In genomic region chr2:19457809-19458208, GRCh38 we compare ENCODE assay signal across 23 cellular contexts.
DNase-seq lines count a peak whose midpoint lies in the region; ATAC-seq, FAIRE-seq and TF ChIP-seq lines count a peak whose summit lies in the region.
"Had no signal": no experiment of that assay in that cellular context is flagged by ENCODE, and none has a peak within 500 bp of the region (broad histone marks: within the 10 kb centered on the region; RNA-seq: fewer than 3 reads in every experiment).

No MANE protein-coding gene starts in this region.

- no peak overlapping the region for H3K18ac ChIP-seq in neuronal stem cell (ENCODE audit: low read length)

- H3K9ac ChIP-seq in neuronal stem cell (ENCODE audit: low read depth, low read length, poor library complexity), result no peak overlapping the region
- H3K9ac ChIP-seq: BLaER1 treated with 17β-estradiol and CSF1 and Interleukin-3, amounts not matched to agents 10 nM and 100 nM had no signal

- H3K27me3 ChIP-seq in heart left ventricle (no peaks in the 10 kb centered on the region), bronchial epithelial cell (ENCODE audit: control insufficient read depth, insufficient read depth, low read length) (no peaks in the 10 kb centered on the region), psoas muscle (ENCODE audit: insufficient read depth in 3 of 3, low read length in 2 of 3) (no peaks in the 10 kb centered on the region), gastrocnemius medialis (no peaks in the 10 kb centered on the region), neuronal stem cell (ENCODE audit: control insufficient read depth in 3 of 3, insufficient read depth in 3 of 3, low read depth in 1 of 3, low read length in 3 of 3) (no peaks in the 10 kb centered on the region)

- in situ Hi-C loops in gastrocnemius medialis (cut with MboI; ENCODE audit: low sequenced_read_pairs in 4 of 4), result no loop called here

- H3K9me3 ChIP-seq in heart left ventricle, result peaks cover 0 to 21% (median 4%) of the 10 kb centered on the region in 12 donors
- peaks cover 14% of the 10 kb centered on the region for H3K9me3 ChIP-seq in psoas muscle
- peaks cover 0 to 5% (median 3%) of the 10 kb centered on the region in 3 donors for H3K9me3 ChIP-seq in gastrocnemius medialis
- no peaks in the 10 kb centered on the region for H3K9me3 ChIP-seq in neuronal stem cell (replicated peaks in 1 of 2; ENCODE audit: control insufficient read depth in 2 of 2, insufficient read depth in 1 of 2, low read depth in 1 of 2, low read length in 2 of 2)
- H3K9me3 ChIP-seq: Caco-2 had no signal

- H3K79me1 ChIP-seq in neuronal stem cell (ENCODE audit: low read depth, low read length), result no peaks in the 10 kb centered on the region

- H3K4me1 ChIP-seq in heart left ventricle (peaks cover 0 to 7% (median 0%) of the 10 kb centered on the region in 12 donors), psoas muscle (peaks cover 13% of the 10 kb centered on the region), gastrocnemius medialis (peaks cover 11 to 12% of the 10 kb centered on the region in 2 donors), neuronal stem cell (ENCODE audit: control insufficient read depth in 2 of 2, insufficient read depth in 1 of 2, low read depth in 1 of 2, low read length in 2 of 2) (peaks cover 0 to 5% of the 10 kb centered on the region in 2 donors)
- H3K4me1 ChIP-seq: A549; BLaER1 treated with 17β-estradiol and CSF1 and Interleukin-3, amounts not matched to agents 10 nM and 100 nM; Caco-2 had no signal

- no peak overlapping the region for H2BK15ac ChIP-seq in neuronal stem cell (ENCODE audit: low read length)

- H2BK120ac ChIP-seq in neuronal stem cell (ENCODE audit: low read depth, low read length), result no peak overlapping the region

- TF ChIP-seq POLR2A in heart left ventricle (IDR thresholded peaks at IDR 0.05), result no peak
- TF ChIP-seq POLR2A in gastrocnemius medialis (IDR thresholded peaks at IDR 0.05), result no peak

- H3K23ac ChIP-seq in neuronal stem cell (ENCODE audit: low read depth, low read length, poor library complexity), result no peak overlapping the region

- H2AFZ ChIP-seq in neuronal stem cell (ENCODE audit: low read length), result no peak overlapping the region

- no peak for TF ChIP-seq CTCF in heart left ventricle (IDR thresholded peaks at IDR 0.05)
- no peak for TF ChIP-seq CTCF in bronchial epithelial cell (IDR thresholded peaks at IDR 0.05; ENCODE audit: insufficient read depth, low read length, severe bottlenecking)
- no peak for TF ChIP-seq CTCF in psoas muscle (IDR thresholded peaks at IDR 0.05)
- no peak for TF ChIP-seq CTCF in gastrocnemius medialis (IDR thresholded peaks at IDR 0.05 in 4 of 5, conservative IDR thresholded peaks at IDR 0.05 in 1 of 5)

- ATAC-seq in heart left ventricle (peak in 3 of 4 donors; percentile 28 to 56 (median 39)), Right ventricle myocardium inferior (no peak), psoas muscle (peak in 3 of 4 donors; percentile 79 to 96 (median 96)), gastrocnemius medialis (peak; percentile 51 to 90), GM21576 (IDR thresholded peaks at IDR 0.05; ENCODE audit: unreplicated experiment) (no peak), HG02763 (IDR thresholded peaks at IDR 0.05; ENCODE audit: unreplicated experiment) (no peak)
- ATAC-seq: A549; CD8-positive, alpha-beta T cell had no signal

- H2AK5ac ChIP-seq in neuronal stem cell (ENCODE audit: low read depth, low read length), result no peak overlapping the region

- no peak overlapping the region for H3K4me2 ChIP-seq in neuronal stem cell (ENCODE audit: insufficient read depth, low read length, poor library complexity, severe bottlenecking)
- H3K4me2 ChIP-seq: A549; BLaER1 treated with 17β-estradiol and CSF1 and Interleukin-3, amounts not matched to agents 10 nM and 100 nM had no signal

- no peak overlapping the region for H3K14ac ChIP-seq in neuronal stem cell (ENCODE audit: low read length)

- no peak overlapping the region for H3K4ac ChIP-seq in neuronal stem cell (ENCODE audit: low read length)

- no peak overlapping the region for H4K8ac ChIP-seq in neuronal stem cell (ENCODE audit: low read depth, low read length)

- H3K4me3 ChIP-seq in heart left ventricle, result no peak overlapping the region
- no peak overlapping the region for H3K4me3 ChIP-seq in bronchial epithelial cell (ENCODE audit: low read depth, low read length)
- H3K4me3 ChIP-seq in psoas muscle, result no peak overlapping the region
- H3K4me3 ChIP-seq in gastrocnemius medialis, result no peak overlapping the region
- no peak overlapping the region for H3K4me3 ChIP-seq in neuronal stem cell (ENCODE audit: low read length in 2 of 2)
- H3K4me3 ChIP-seq: A549; BLaER1 treated with 17β-estradiol and CSF1 and Interleukin-3, amounts not matched to agents 10 nM and 100 nM had no signal

- no peaks in the 10 kb centered on the region for H3K36me3 ChIP-seq in heart left ventricle
- no peaks in the 10 kb centered on the region for H3K36me3 ChIP-seq in bronchial epithelial cell (ENCODE audit: control insufficient read depth, insufficient read depth, low read length)
- H3K36me3 ChIP-seq in psoas muscle (ENCODE audit: insufficient read depth in 1 of 2, low read depth in 1 of 2), result no peaks in the 10 kb centered on the region
- no peaks in the 10 kb centered on the region for H3K36me3 ChIP-seq in gastrocnemius medialis
- H3K36me3 ChIP-seq in neuronal stem cell (replicated peaks in 1 of 2; ENCODE audit: control insufficient read depth in 2 of 2, insufficient read depth in 2 of 2, low read length in 2 of 2), result no peaks in the 10 kb centered on the region
- H3K36me3 ChIP-seq: BLaER1 treated with 17β-estradiol and CSF1 and Interleukin-3, amounts not matched to agents 10 nM and 100 nM had no signal

- intact Hi-C loops in heart left ventricle (cut with DNase I) (no loop called here), Right ventricle myocardium inferior (cut with DNase I) (no loop called here), psoas muscle (cut with DNase I) (no loop called here), gastrocnemius medialis (cut with DNase I; ENCODE audit: low total_unique reads) (no loop called here)

- H2BK12ac ChIP-seq in neuronal stem cell (ENCODE audit: low read length), result no peak overlapping the region

- no peak overlapping the region for H3K27ac ChIP-seq in heart left ventricle
- H3K27ac ChIP-seq in psoas muscle, result no peak overlapping the region
- peak overlapping the region in 3 of 4 donors; percentile 2 to 48 (median 44) for H3K27ac ChIP-seq in gastrocnemius medialis
- no peak overlapping the region for H3K27ac ChIP-seq in neuronal stem cell (replicated peaks; ENCODE audit: low read length)
- H3K27ac ChIP-seq: 22Rv1; A549; BLaER1 treated with 17β-estradiol and CSF1 and Interleukin-3, amounts not matched to agents 10 nM and 100 nM; C4-2B had no signal

- H4K91ac ChIP-seq in neuronal stem cell (ENCODE audit: low read depth, low read length, poor library complexity), result no peak overlapping the region

- FAIRE-seq in bronchial epithelial cell (lab: Jason Lieb, UNC), result no peak
- FAIRE-seq: A549, D721Med, G401.6, GM12891, GM19239 had no signal

- DNase-seq in heart left ventricle, result no peak
- DNase-seq in Right ventricle myocardium inferior (ENCODE audit: missing footprints), result no peak
- peak; percentile 9 for DNase-seq in bronchial epithelial cell (ENCODE audit: low read depth)
- no peak for DNase-seq in psoas muscle
- no peak for DNase-seq in gastrocnemius medialis
- no peak for DNase-seq in neuronal stem cell (ENCODE audit: low spot score)
- DNase-seq: AML-193; Caco-2; Calu3; CD4-positive, alpha-beta T cell; CD8-positive, alpha-beta T cell; DMS79 treated with DMSO at 0.1 percent for 48 hours; GF-D8 had no signal

- no peak overlapping the region for H2BK5ac ChIP-seq in neuronal stem cell (ENCODE audit: low read length)

Comparison
In these comparisons a context has a peak if more than half of its experiments do, and no peak if none do; other contexts are left out.
1. ATAC-seq: peak in heart left ventricle (3 of 4), psoas muscle (3 of 4) and gastrocnemius medialis (2 of 2); none in Right ventricle myocardium inferior (single experiment), GM21576 (single experiment) and HG02763 (single experiment).
2. H3K27ac ChIP-seq: peak in gastrocnemius medialis (3 of 4); none in heart left ventricle (0 of 12), psoas muscle (single experiment) and neuronal stem cell (single experiment).